8 cellular contexts compared by ENCODE assay signal in genomic region chr20:50980851-50981713, GRCh38. TPM values are rescaled to one million over a fixed set of nuclear protein-coding genes. Genes with fewer than 3 reads are reported as not detected.
DNase-seq lines count a peak whose midpoint lies in the region; ATAC-seq, FAIRE-seq and TF ChIP-seq lines count a peak whose summit lies in the region.

No MANE protein-coding gene starts in this region.

- H3K9me3 ChIP-seq in BLaER1 treated with 17β-estradiol and CSF1 and Interleukin-3, amounts not matched to agents 10 nM and 100 nM (replicated peaks in 1 of 11): no peaks in the 10 kb centered on the region
- H3K9me3 ChIP-seq in H9 (ENCODE audit: control insufficient read depth, low read depth, low read length) (no peaks in the 10 kb centered on the region), endothelial cell of umbilical vein (replicated peaks; ENCODE audit: control insufficient read depth, insufficient read depth, low read length) (no peaks in the 10 kb centered on the region), thoracic aorta (no peaks in the 10 kb centered on the region)

- H3K14ac ChIP-seq in H9 (ENCODE audit: insufficient read depth, low read length): no peak overlapping the region; the same call in 1 of the 2 replicates

- peak overlapping the region in 1 of 3 experiments; percentile 92; a peak in 2 of 7 replicates for H3K27ac Mint-ChIP-seq in H9
- no peak overlapping the region for H3K27ac Mint-ChIP-seq in natural killer cell treated with Interleukin-12 subunit alpha and Interleukin-12 subunit beta and Interleukin-15 and Interleukin-18, amount 100 ng/mL, for 72 hours

- no peaks in the 10 kb centered on the region for H3K36me3 ChIP-seq in BLaER1 treated with 17β-estradiol and CSF1 and Interleukin-3, amounts not matched to agents 10 nM and 100 nM
- H3K36me3 ChIP-seq in endothelial cell of umbilical vein (ENCODE audit: control insufficient read depth in 2 of 2, extremely low read depth in 1 of 2, insufficient read depth in 2 of 2, low read length in 2 of 2): no peaks in the 10 kb centered on the region
- no peaks in the 10 kb centered on the region for H3K36me3 ChIP-seq in thoracic aorta

- no CpG with 5 or more reads among the region's 26 CpGs for WGBS in H9 (ENCODE audit: extremely low coverage, insufficient read length, low lambda C conversion rate)

- H3K4me1 Mint-ChIP-seq in H9: peaks cover 12 to 16% of the 10 kb centered on the region in 2 experiments
- H3K4me1 Mint-ChIP-seq in natural killer cell treated with Interleukin-12 subunit alpha and Interleukin-12 subunit beta and Interleukin-15 and Interleukin-18, amount 100 ng/mL, for 72 hours (ENCODE audit: low read depth in 2 of 2): peaks cover 5 to 6% of the 10 kb centered on the region in 2 donors

- BruUV-seq in endothelial cell of umbilical vein (replicated peaks; lab: Mats Ljungman, UMichigan): no TSS peak

- no peak overlapping the region for H3T11ph ChIP-seq in H9 (ENCODE audit: low read length)

- H3K79me2 ChIP-seq in H9 (ENCODE audit: insufficient read depth, low read length): no peaks in the 10 kb centered on the region
- no peaks in the 10 kb centered on the region for H3K79me2 ChIP-seq in endothelial cell of umbilical vein (ENCODE audit: control insufficient read depth, insufficient read depth, low read length)

- no peak overlapping the region for H3K56ac ChIP-seq in H9 (ENCODE audit: insufficient read length, low read depth, low read length)

- no peaks in the 10 kb centered on the region for H3K79me1 ChIP-seq in H9 (ENCODE audit: insufficient read depth, low read depth, low read length, poor library complexity, severe bottlenecking)

- H2BK20ac ChIP-seq in H9 (ENCODE audit: low read depth, low read length, poor library complexity, severe bottlenecking): no peak overlapping the region

- no peak overlapping the region for H3K18ac ChIP-seq in H9 (ENCODE audit: insufficient read length, low read depth, low read length)

- DNase-seq in H9 (peak; percentile 68), NCI-H82 treated with DMSO at 0.1 percent for 48 hours (lab: John Stamatoyannopoulos, UW; ENCODE audit: unreplicated experiment) (peak; percentile 42), endothelial cell of umbilical vein (ENCODE audit: low read depth, low spot score) (peak; percentile 58), thoracic aorta (ENCODE audit: low spot score) (no peak)
- DNase-seq in activated CD8-positive, alpha-beta memory T cell treated with anti-CD3 and anti-CD28 coated beads for 4 hours (ENCODE audit: low read depth in 2 of 2): peak; percentile 41 to 42
- no peak for DNase-seq in natural killer cell treated with Interleukin-12 subunit alpha and Interleukin-12 subunit beta and Interleukin-15 and Interleukin-18, amount 100 ng/mL, for 72 hours (ENCODE audit: low spot score)

- H3K4me3 Mint-ChIP-seq in H9: no peak overlapping the region
- no peak overlapping the region for H3K4me3 Mint-ChIP-seq in natural killer cell treated with Interleukin-12 subunit alpha and Interleukin-12 subunit beta and Interleukin-15 and Interleukin-18, amount 100 ng/mL, for 72 hours

- POLR2A ChIA-PET in endothelial cell of umbilical vein (lab: Charles Lee): interaction anchor here (0.5 kb wide), 1 partner anchor 478 kb away, joined by 3 read pairs; no protein-coding TSS in a partner anchor

- no peak overlapping the region for H4K8ac ChIP-seq in H9 (replicated peaks; ENCODE audit: insufficient read length, low read depth, low read length)

- no peak overlapping the region for H4K5ac ChIP-seq in H9 (ENCODE audit: insufficient read length, low read depth, low read length)

- no peak overlapping the region for H3K4me3 ChIP-seq in BLaER1 treated with 17β-estradiol and CSF1 and Interleukin-3, amounts not matched to agents 10 nM and 100 nM
- H3K4me3 ChIP-seq in endothelial cell of umbilical vein (replicated peaks in 1 of 3; ENCODE audit: insufficient read depth in 1 of 3, low read depth in 1 of 3, low read length in 3 of 3) (no peak overlapping the region), thoracic aorta (no peak overlapping the region)

- H3K4me2 ChIP-seq in BLaER1 treated with 17β-estradiol and CSF1 and Interleukin-3, amounts not matched to agents 10 nM and 100 nM: peak overlapping the region in 8 of 11 experiments; percentile 16 to 68 (median 33); a peak in 14 of 22 replicates
- no peak overlapping the region for H3K4me2 ChIP-seq in H9 (ENCODE audit: insufficient read depth, insufficient read length, low read length)
- no peak overlapping the region for H3K4me2 ChIP-seq in endothelial cell of umbilical vein (ENCODE audit: insufficient read depth, low read length)

- no peak overlapping the region for H2AK5ac ChIP-seq in H9 (ENCODE audit: insufficient read length, low read length)

- CTCF ChIA-PET in endothelial cell of umbilical vein (lab: Charles Lee): interaction anchor here (0.6 to 3.9 kb wide), 35 partner anchors 8 to 1170 kb away, joined by 3 to 49 read pairs (median 4); partner anchors contain the start of genes BCAS4, DPM1 and MOCS3

- TF ChIP-seq CTCF in H9 (conservative IDR thresholded peaks at IDR 0.05): peak; percentile 97
- peak; percentile 84 to 88 for TF ChIP-seq CTCF in endothelial cell of umbilical vein (IDR thresholded peaks at IDR 0.05; ENCODE audit: extremely low read depth in 1 of 2, insufficient read depth in 1 of 2, low read depth in 1 of 2, low read length in 2 of 2)
- peak; percentile 64 for TF ChIP-seq CTCF in thoracic aorta (IDR thresholded peaks at IDR 0.05)

- no peaks in the 10 kb centered on the region for H3K9me3 Mint-ChIP-seq in H9
- no peaks in the 10 kb centered on the region for H3K9me3 Mint-ChIP-seq in natural killer cell treated with Interleukin-12 subunit alpha and Interleukin-12 subunit beta and Interleukin-15 and Interleukin-18, amount 100 ng/mL, for 72 hours

- H3K23me2 ChIP-seq in H9 (ENCODE audit: insufficient read length, low read depth, low read length, poor library complexity, severe bottlenecking): no peaks in the 10 kb centered on the region

- H3K23ac ChIP-seq in H9 (ENCODE audit: insufficient read length, low read depth, low read length): no peak overlapping the region

- H4K20me1 ChIP-seq in BLaER1 treated with 17β-estradiol and CSF1 and Interleukin-3, amounts not matched to agents 10 nM and 100 nM: no peaks in the 10 kb centered on the region
- H4K20me1 ChIP-seq in H9 (ENCODE audit: control insufficient read depth, insufficient read depth, insufficient read length) (no peaks in the 10 kb centered on the region), endothelial cell of umbilical vein (replicated peaks; ENCODE audit: control insufficient read depth, extremely low read depth, insufficient read depth, low read length) (no peaks in the 10 kb centered on the region)

- H4K91ac ChIP-seq in H9 (ENCODE audit: insufficient read length, low read depth, low read length): no peak overlapping the region

- no peak overlapping the region for H2AFZ ChIP-seq in H9 (ENCODE audit: low read length)
- peak overlapping the region; percentile 31 for H2AFZ ChIP-seq in endothelial cell of umbilical vein (ENCODE audit: low read depth, low read length)

- ATAC-seq in natural killer cell treated with Interleukin-12 subunit alpha and Interleukin-12 subunit beta and Interleukin-15 and Interleukin-18, amount 100 ng/mL, for 72 hours: peak; percentile 53 to 71
- no peak for ATAC-seq in thoracic aorta (ENCODE audit: insufficient number of reproducible peaks, low FRiP score, low read depth)
- no peak for ATAC-seq in GM21381 (IDR thresholded peaks at IDR 0.05; ENCODE audit: unreplicated experiment)

- no peak for TF ChIP-seq POLR2A in endothelial cell of umbilical vein (IDR thresholded peaks at IDR 0.05; ENCODE audit: low read depth, low read length)

- FAIRE-seq in endothelial cell of umbilical vein (lab: Jason Lieb, UNC): peak; percentile 83

- dilution Hi-C loops in endothelial cell of umbilical vein (cut with MboI; ENCODE audit: extremely low pct_ligation_motif_present, low sequenced_read_pairs): no loop called here

- peak overlapping the region in 4 of 11 experiments; percentile 11 to 69 (median 52); a peak in 6 of 22 replicates for H3K27ac ChIP-seq in BLaER1 treated with 17β-estradiol and CSF1 and Interleukin-3, amounts not matched to agents 10 nM and 100 nM
- H3K27ac ChIP-seq in H9 (ENCODE audit: insufficient read length, low read depth, low read length) (no peak overlapping the region), endothelial cell of umbilical vein (ENCODE audit: insufficient read depth, low read depth, low read length) (no peak overlapping the region), thoracic aorta (no peak overlapping the region)

- no peak overlapping the region for H2BK12ac ChIP-seq in H9 (ENCODE audit: insufficient read length, low read depth, low read length)

- H2BK15ac ChIP-seq in H9 (ENCODE audit: low read depth, low read length): no peak overlapping the region

- intact Hi-C loops in endothelial cell of umbilical vein (cut with micrococcal nuclease): loop anchor here (1.0 kb wide), 1 partner anchor 187 kb away; no protein-coding TSS in a partner anchor

- H3K9me1 ChIP-seq in endothelial cell of umbilical vein (replicated peaks; ENCODE audit: control insufficient read depth, extremely low read depth, insufficient read depth, low read length): no peaks in the 10 kb centered on the region

- no peak overlapping the region for H2BK120ac ChIP-seq in H9 (ENCODE audit: low read depth, low read length, poor library complexity, severe bottlenecking)

- no peak overlapping the region for H2BK5ac ChIP-seq in H9 (ENCODE audit: insufficient read length, low read length)

- no peaks in the 10 kb centered on the region for H3K27me3 ChIP-seq in BLaER1 treated with 17β-estradiol and CSF1 and Interleukin-3, amounts not matched to agents 10 nM and 100 nM
- H3K27me3 ChIP-seq in H9 (ENCODE audit: insufficient read depth, low read length) (no peaks in the 10 kb centered on the region), endothelial cell of umbilical vein (ENCODE audit: control insufficient read depth in 2 of 2, insufficient read depth in 2 of 2, low read length in 2 of 2) (peaks cover 2 to 3% of the 10 kb centered on the region in 2 experiments), thoracic aorta (replicated peaks; ENCODE audit: insufficient read depth) (no peaks in the 10 kb centered on the region)

- H3K9ac ChIP-seq in BLaER1 treated with 17β-estradiol and CSF1 and Interleukin-3, amounts not matched to agents 10 nM and 100 nM: peak overlapping the region in 1 of 11 experiments; percentile 0; a peak in 2 of 22 replicates
- H3K9ac ChIP-seq in H9 (ENCODE audit: extremely low read depth, insufficient read length, low read length): no peak overlapping the region
- H3K9ac ChIP-seq in endothelial cell of umbilical vein (replicated peaks; ENCODE audit: extremely low read depth, insufficient read depth, low read length): no peak overlapping the region

- H3K4me1 ChIP-seq in BLaER1 treated with 17β-estradiol and CSF1 and Interleukin-3, amounts not matched to agents 10 nM and 100 nM: peaks cover 1 to 46% (median 7%) of the 10 kb centered on the region in 10 experiments; a peak in 15 of 20 replicates
- H3K4me1 ChIP-seq in H9 (ENCODE audit: insufficient read depth, low read length) (no peaks in the 10 kb centered on the region), endothelial cell of umbilical vein (ENCODE audit: control insufficient read depth, extremely low read depth, insufficient read depth, low read length) (no peaks in the 10 kb centered on the region), thoracic aorta (ENCODE audit: control insufficient read depth in 1 of 2, low read depth in 2 of 2) (no peaks in the 10 kb centered on the region)

- no peak overlapping the region for H3K4ac ChIP-seq in H9 (ENCODE audit: low read depth, low read length)

- H3K27me3 Mint-ChIP-seq in H9 (ENCODE audit: low read depth): peaks cover 19% of the 10 kb centered on the region
- H3K27me3 Mint-ChIP-seq in natural killer cell treated with Interleukin-12 subunit alpha and Interleukin-12 subunit beta and Interleukin-15 and Interleukin-18, amount 100 ng/mL, for 72 hours: peaks cover 27 to 39% of the 10 kb centered on the region in 2 donors

- H3K36me3 Mint-ChIP-seq in H9 (ENCODE audit: insufficient read depth in 1 of 3, low read depth in 3 of 3): no peaks in the 10 kb centered on the region
- no peaks in the 10 kb centered on the region for H3K36me3 Mint-ChIP-seq in natural killer cell treated with Interleukin-12 subunit alpha and Interleukin-12 subunit beta and Interleukin-15 and Interleukin-18, amount 100 ng/mL, for 72 hours

RNA-seq across cellular contexts. Expression of gene MOCS3, which starts 22.5 kb away (rescaled TPM):
- total RNA-seq in H9 (2021) (8.8 and 9.0 TPM in 2 replicates), endothelial cell of umbilical vein (3.6 and 4.2 TPM in 2 replicates), thoracic aorta (1 to 10 TPM; 4.2 to 5.3 TPM)
- polyA plus RNA-seq in endothelial cell of umbilical vein: 3.2 and 4.0 TPM in 2 replicates
- 2.2 and 2.6 TPM in 2 replicates for polyA plus RNA-seq in endothelial cell of umbilical vein (2011; cell fraction: cytosol; rRNA removed)
- polyA plus RNA-seq in endothelial cell of umbilical vein (2011; cell fraction: nucleus; rRNA removed): 1.2 and 1.5 TPM in 2 replicates
- 2.2 and 2.5 TPM in 2 replicates for polyA plus RNA-seq in endothelial cell of umbilical vein (2012)
- 4.0 and 6.7 TPM in 2 replicates for polyA minus RNA-seq in endothelial cell of umbilical vein
- polyA minus RNA-seq in endothelial cell of umbilical vein (2011; cell fraction: cytosol; rRNA and poly(A)+ RNA removed): 8.6 TPM
- 4.2 and 4.4 TPM in 2 replicates for polyA minus RNA-seq in endothelial cell of umbilical vein (2011; cell fraction: nucleus; rRNA and poly(A)+ RNA removed)
- total RNA-seq in natural killer cell treated with Interleukin-12 subunit alpha and Interleukin-12 subunit beta and Interleukin-15 and Interleukin-18, amount 100 ng/mL, for 72 hours: 1 to 10 TPM; 5.7 to 5.9 TPM

RNA-seq across cellular contexts. Expression of gene DPM1, which starts 22.8 kb away (rescaled TPM):
- total RNA-seq in H9 (2021): 64.0 TPM in 2 replicates
- 38.7 and 41.9 TPM in 2 replicates for total RNA-seq in endothelial cell of umbilical vein
- 21.4 and 33.9 TPM in 2 replicates for polyA plus RNA-seq in endothelial cell of umbilical vein
- 46.5 and 58.3 TPM in 2 replicates for polyA plus RNA-seq in endothelial cell of umbilical vein (2011; cell fraction: cytosol; rRNA removed)
- polyA plus RNA-seq in endothelial cell of umbilical vein (2011; cell fraction: nucleus; rRNA removed): 25.4 and 39.9 TPM in 2 replicates
- polyA plus RNA-seq in endothelial cell of umbilical vein (2012): 57.4 and 72.7 TPM in 2 replicates
- 15.6 and 31.2 TPM in 2 replicates for polyA minus RNA-seq in endothelial cell of umbilical vein
- polyA minus RNA-seq in endothelial cell of umbilical vein (2011; cell fraction: cytosol; rRNA and poly(A)+ RNA removed): 33.0 TPM
- polyA minus RNA-seq in endothelial cell of umbilical vein (2011; cell fraction: nucleus; rRNA and poly(A)+ RNA removed): 7.9 and 8.0 TPM in 2 replicates
- total RNA-seq in natural killer cell treated with Interleukin-12 subunit alpha and Interleukin-12 subunit beta and Interleukin-15 and Interleukin-18, amount 100 ng/mL, for 72 hours: 10 to 100 TPM; 42.0 to 49.5 TPM
- 10 to 100 TPM; 43.6 to 75.3 TPM for total RNA-seq in thoracic aorta

RNA-seq across cellular contexts. Expression of gene KCNG1, which starts 41.8 kb away (rescaled TPM):
- total RNA-seq in H9 (2021) (11.5 and 13.2 TPM in 2 replicates), endothelial cell of umbilical vein (0.37 and 1.1 TPM in 2 replicates), thoracic aorta (1 to 10 TPM in 1 of 2 donors, under 1 TPM in 1; 0.41 to 1.9 TPM)
- 0.22 and 0.24 TPM in 2 replicates for polyA plus RNA-seq in endothelial cell of umbilical vein
- 0.14 and 0.17 TPM in 2 replicates for polyA plus RNA-seq in endothelial cell of umbilical vein (2011; cell fraction: cytosol; rRNA removed)
- polyA plus RNA-seq in endothelial cell of umbilical vein (2011; cell fraction: nucleus; rRNA removed): 0.08 and 0.46 TPM in 2 replicates
- 0.78 and 0.97 TPM in 2 replicates for polyA plus RNA-seq in endothelial cell of umbilical vein (2012)
- polyA minus RNA-seq in endothelial cell of umbilical vein: 0.19 TPM in 1 of 2 replicates, not detected in the other
- not detected for polyA minus RNA-seq in endothelial cell of umbilical vein (2011; cell fraction: cytosol; rRNA and poly(A)+ RNA removed)
- polyA minus RNA-seq in endothelial cell of umbilical vein (2011; cell fraction: nucleus; rRNA and poly(A)+ RNA removed): not detected in 2 replicates
- not detected for total RNA-seq in natural killer cell treated with Interleukin-12 subunit alpha and Interleukin-12 subunit beta and Interleukin-15 and Interleukin-18, amount 100 ng/mL, for 72 hours

RNA-seq across cellular contexts. Expression of gene ADNP, which starts 49.8 kb away (rescaled TPM):
- 143 and 144 TPM in 2 replicates for total RNA-seq in H9 (2021)
- total RNA-seq in endothelial cell of umbilical vein: 66.0 and 69.0 TPM in 2 replicates
- 13.4 and 17.8 TPM in 2 replicates for polyA plus RNA-seq in endothelial cell of umbilical vein
- 27.6 and 27.7 TPM in 2 replicates for polyA plus RNA-seq in endothelial cell of umbilical vein (2011; cell fraction: cytosol; rRNA removed)
- 66.5 and 70.9 TPM in 2 replicates for polyA plus RNA-seq in endothelial cell of umbilical vein (2011; cell fraction: nucleus; rRNA removed)
- 52.3 and 54.6 TPM in 2 replicates for polyA plus RNA-seq in endothelial cell of umbilical vein (2012)
- polyA minus RNA-seq in endothelial cell of umbilical vein: 47.8 and 61.2 TPM in 2 replicates
- polyA minus RNA-seq in endothelial cell of umbilical vein (2011; cell fraction: cytosol; rRNA and poly(A)+ RNA removed): 32.9 TPM
- polyA minus RNA-seq in endothelial cell of umbilical vein (2011; cell fraction: nucleus; rRNA and poly(A)+ RNA removed): 49.4 and 64.7 TPM in 2 replicates
- total RNA-seq in natural killer cell treated with Interleukin-12 subunit alpha and Interleukin-12 subunit beta and Interleukin-15 and Interleukin-18, amount 100 ng/mL, for 72 hours: 10 to 100 TPM; 55.0 to 81.8 TPM
- 10 to 100 TPM; 32.5 to 61.4 TPM for total RNA-seq in thoracic aorta

Comparison
In these comparisons a context has a peak if more than half of its experiments do, and no peak if none do; other contexts are left out.
1. H3K4me2 ChIP-seq: peak in BLaER1 treated with 17β-estradiol and CSF1 and Interleukin-3, amounts not matched to agents 10 nM and 100 nM (8 of 11); none in H9 (single experiment) and endothelial cell of umbilical vein (single experiment).
2. DNase-seq: peak in H9 (single experiment), NCI-H82 treated with DMSO at 0.1 percent for 48 hours (single experiment), activated CD8-positive, alpha-beta memory T cell treated with anti-CD3 and anti-CD28 coated beads for 4 hours (2 of 2) and endothelial cell of umbilical vein (single experiment); none in natural killer cell treated with Interleukin-12 subunit alpha and Interleukin-12 subunit beta and Interleukin-15 and Interleukin-18, amount 100 ng/mL, for 72 hours (single experiment) and thoracic aorta (single experiment).
3. ATAC-seq: peak in natural killer cell treated with Interleukin-12 subunit alpha and Interleukin-12 subunit beta and Interleukin-15 and Interleukin-18, amount 100 ng/mL, for 72 hours (2 of 2); none in thoracic aorta (single experiment) and GM21381 (single experiment).
4. Peak in every context shown above with its lines, with median percentiles within 50 percentile points of each other: CTCF ChIP-seq.